ENCODE assay signal across 17 cellular contexts in genomic region chr6:142934599-142934998, GRCh38. TPM values are rescaled to one million over a fixed set of nuclear protein-coding genes. Genes with fewer than 3 reads are reported as not detected.
DNase-seq lines count a peak whose midpoint lies in the region; ATAC-seq, FAIRE-seq and TF ChIP-seq lines count a peak whose summit lies in the region.
"Had no signal": no experiment of that assay in that cellular context is flagged by ENCODE, and none has a peak within 500 bp of the region (broad histone marks: within the 10 kb centered on the region; RNA-seq: fewer than 3 reads in every experiment).

No MANE protein-coding gene starts in this region.

- H3K4me3 ChIP-seq in OCI-LY1 (ENCODE audit: low read depth, low read length, poor library complexity, severe bottlenecking), result peak overlapping the region; percentile 0
- H3K4me3 ChIP-seq in SK-N-SH (ENCODE audit: low read depth in 2 of 2, low read length in 1 of 2), result no peak overlapping the region
- H3K4me3 ChIP-seq in trophoblast cell (ENCODE audit: low read depth, low read length), result no peak overlapping the region
- H3K4me3 ChIP-seq: ascending aorta, coronary artery, pancreas had no signal

- CTCF ChIA-PET in CD4-positive, alpha-beta T cell (lab: Charles Lee), result interaction anchor here (0.8 to 1.2 kb wide), 2 partner anchors 9 to 12 kb away, joined by 3 to 5 read pairs; no protein-coding TSS in a partner anchor
- CTCF ChIA-PET in SK-N-SH (lab: Yijun Ruan, JAX), result interaction anchor here (2.8 kb wide), 1 partner anchor 9 kb away, joined by 7 read pairs; no protein-coding TSS in a partner anchor

- no peaks in the 10 kb centered on the region for H3K9me3 ChIP-seq in CD4-positive, alpha-beta T cell (ENCODE audit: control insufficient read depth, low read length)
- H3K9me3 ChIP-seq in OCI-LY1 (ENCODE audit: low read length), result no peaks in the 10 kb centered on the region
- no peaks in the 10 kb centered on the region for H3K9me3 ChIP-seq in SK-N-SH
- H3K9me3 ChIP-seq in trophoblast cell (ENCODE audit: insufficient read depth, low read depth, low read length), result no peaks in the 10 kb centered on the region
- H3K9me3 ChIP-seq: ascending aorta, pancreas had no signal

- H2AK5ac ChIP-seq in trophoblast cell (ENCODE audit: low read length), result no peak overlapping the region

- peak overlapping the region; percentile 18 for H3K27ac ChIP-seq in CD4-positive, alpha-beta T cell (ENCODE audit: low read depth, low read length)
- H3K27ac ChIP-seq in OCI-LY1 (ENCODE audit: low read depth, low read length, poor library complexity, severe bottlenecking) (peak overlapping the region; percentile 73), SK-N-SH (ENCODE audit: low read depth in 2 of 2, low read length in 1 of 2) (no peak overlapping the region), trophoblast cell (ENCODE audit: low read depth, low read length) (no peak overlapping the region)
- H3K27ac ChIP-seq: ascending aorta, coronary artery, pancreas had no signal

- TF ChIP-seq CTCF in CD4-positive, alpha-beta T cell (IDR thresholded peaks at IDR 0.05), result no peak
- TF ChIP-seq CTCF in OCI-LY1 (IDR thresholded peaks at IDR 0.05; ENCODE audit: low read length) (no peak), SK-N-SH (IDR thresholded peaks at IDR 0.05) (no peak)

- no peak overlapping the region for H4K91ac ChIP-seq in trophoblast cell (ENCODE audit: low read depth, low read length)

- no peak overlapping the region for H3K18ac ChIP-seq in trophoblast cell (ENCODE audit: low read length)

- H4K8ac ChIP-seq in trophoblast cell (ENCODE audit: low read depth, low read length), result no peak overlapping the region

- H3K4me1 ChIP-seq in OCI-LY1 (ENCODE audit: insufficient read depth, low read length, severe bottlenecking), result peaks cover 78% of the 10 kb centered on the region
- H3K4me1 ChIP-seq in SK-N-SH (ENCODE audit: control insufficient read depth in 1 of 2, insufficient read depth in 2 of 2, low read depth in 1 of 2, low read length in 1 of 2), result peaks cover 0 to 6% of the 10 kb centered on the region in 2 experiments; a peak in 2 of 4 replicates
- H3K4me1 ChIP-seq in trophoblast cell (ENCODE audit: control insufficient read depth in 1 of 2, insufficient read depth in 2 of 2, low read length in 2 of 2), result no peaks in the 10 kb centered on the region

- no peaks in the 10 kb centered on the region for H3K36me3 ChIP-seq in OCI-LY1 (ENCODE audit: insufficient read depth, low read length)
- no peaks in the 10 kb centered on the region for H3K36me3 ChIP-seq in SK-N-SH (replicated peaks in 1 of 2; ENCODE audit: control insufficient read depth in 1 of 2, insufficient read depth in 2 of 2, low read length in 1 of 2)
- H3K36me3 ChIP-seq in trophoblast cell (ENCODE audit: control insufficient read depth in 1 of 2, insufficient read depth in 2 of 2, low read length in 2 of 2), result no peaks in the 10 kb centered on the region
- H3K36me3 ChIP-seq: ascending aorta, pancreas had no signal

- TF ChIP-seq EP300 in SK-N-SH (IDR thresholded peaks at IDR 0.05; ENCODE audit: borderline replicate concordance in 1 of 2, low read depth in 1 of 2, low read length in 1 of 2), result no peak

- no peak overlapping the region for H4K12ac ChIP-seq in trophoblast cell (ENCODE audit: low read depth, low read length)

- H3F3A ChIP-seq in OCI-LY1 (ENCODE audit: insufficient read depth, low read length) (no peaks in the 10 kb centered on the region), SK-N-SH (replicated peaks; ENCODE audit: insufficient read depth) (peaks cover 4% of the 10 kb centered on the region)

- H3K4me2 ChIP-seq in OCI-LY1 (ENCODE audit: low read length) (peak overlapping the region; percentile 73; the same call in 1 of the 2 replicates), SK-N-SH (no peak overlapping the region), trophoblast cell (ENCODE audit: low read length) (no peak overlapping the region)

- H3K79me1 ChIP-seq in trophoblast cell (ENCODE audit: low read length), result no peaks in the 10 kb centered on the region

- peaks cover 49% of the 10 kb centered on the region for H3K36me3 Mint-ChIP-seq in CD4-positive, alpha-beta T cell (ENCODE audit: low read depth)
- H3K36me3 Mint-ChIP-seq in effector memory CD8-positive, alpha-beta T cell (ENCODE audit: insufficient read depth), result peaks cover 16% of the 10 kb centered on the region
- H3K36me3 Mint-ChIP-seq: mesothelial cell of epicardium had no signal

- no peaks in the 10 kb centered on the region for H3K27me3 Mint-ChIP-seq in CD4-positive, alpha-beta T cell
- H3K27me3 Mint-ChIP-seq in effector memory CD8-positive, alpha-beta T cell, result no peaks in the 10 kb centered on the region

- ATAC-seq in CD4-positive, alpha-beta T cell (ENCODE audit: poor library complexity), result no peak
- no peak for ATAC-seq in effector memory CD8-positive, alpha-beta T cell (replicated peaks)
- ATAC-seq: SK-N-SH treated with all-trans-retinoic acid at 6 μM for 48 hours had no signal

- 100% methylated on average over 3 of the region's 3 CpGs for WGBS in SK-N-SH (ENCODE audit: low lambda C conversion rate)
- no CpG with 5 or more reads among the region's 3 CpGs for WGBS in trophoblast cell (ENCODE audit: extremely low coverage, insufficient coverage, insufficient read length)

- H3K23ac ChIP-seq in trophoblast cell (ENCODE audit: low read length), result no peak overlapping the region

- H4K20me1 ChIP-seq in OCI-LY1 (ENCODE audit: insufficient read depth, low read length) (no peaks in the 10 kb centered on the region), SK-N-SH (ENCODE audit: insufficient read depth) (no peaks in the 10 kb centered on the region)

- H3K9me2 ChIP-seq in OCI-LY1 (ENCODE audit: low read depth, low read length) (no peaks in the 10 kb centered on the region), SK-N-SH (no peaks in the 10 kb centered on the region)

- H3K27me3 ChIP-seq in CD4-positive, alpha-beta T cell (ENCODE audit: control insufficient read depth, insufficient read depth, low read length), result no peaks in the 10 kb centered on the region
- H3K27me3 ChIP-seq in OCI-LY1 (ENCODE audit: insufficient read depth, low read length), result no peaks in the 10 kb centered on the region
- H3K27me3 ChIP-seq in SK-N-SH (ENCODE audit: insufficient read depth), result no peaks in the 10 kb centered on the region
- H3K27me3 ChIP-seq in trophoblast cell (ENCODE audit: insufficient read depth, low read length), result no peaks in the 10 kb centered on the region
- H3K27me3 ChIP-seq: ascending aorta, pancreas had no signal

- FAIRE-seq in GM12892 (lab: Jason Lieb, UNC), result peak; percentile 86
- FAIRE-seq: pancreas had no signal

- intact Hi-C loops in CD4-positive, alpha-beta T cell (cut with DNase I, micrococcal nuclease), result no loop called here

- TF ChIP-seq POLR2A in GM12892 (IDR thresholded peaks at IDR 0.05; ENCODE audit: low read depth, low read length), result no peak

- no peak overlapping the region for H3K4ac ChIP-seq in trophoblast cell (ENCODE audit: low read depth, low read length)

- H2BK5ac ChIP-seq in trophoblast cell (ENCODE audit: low read depth, low read length, poor library complexity), result no peak overlapping the region

- POLR2A ChIA-PET in CD4-positive, alpha-beta T cell (lab: Charles Lee), result interaction anchor here (0.8 to 2.9 kb wide), 10 partner anchors 8 to 92 kb away, joined by 4 to 32 read pairs (median 6); partner anchors contain the start of gene HIVEP2
- POLR2A ChIA-PET in SK-N-SH (lab: Yijun Ruan, JAX), result no interaction called here

- no peak overlapping the region for H2BK120ac ChIP-seq in trophoblast cell (ENCODE audit: insufficient read depth, low read length, poor library complexity)

- no peaks in the 10 kb centered on the region for H3K9me3 Mint-ChIP-seq in CD4-positive, alpha-beta T cell
- H3K9me3 Mint-ChIP-seq in effector memory CD8-positive, alpha-beta T cell, result no peaks in the 10 kb centered on the region
- H3K9me3 Mint-ChIP-seq: mesothelial cell of epicardium had no signal

- no peak for DNase-seq in CD4-positive, alpha-beta T cell
- DNase-seq in GM12892 (ENCODE audit: insufficient read length) (no peak), SK-N-SH (no peak), AG08395 (ENCODE audit: low spot score) (no peak), trophoblast cell (no peak), midbrain (lab: John Stamatoyannopoulos, UW) (no peak)
- DNase-seq in effector memory CD8-positive, alpha-beta T cell, result no peak
- DNase-seq: activated CD8-positive, alpha-beta memory T cell treated with anti-CD3 and anti-CD28 coated beads, Interleukin-2, amount 50 U/mL, for 48 hours; DMS79; kidney glomerular epithelial cell; NCI-H526 treated with DMSO at 0.1 percent for 48 hours; pancreas had no signal

- peaks cover 90% of the 10 kb centered on the region for H3K4me1 Mint-ChIP-seq in CD4-positive, alpha-beta T cell (ENCODE audit: low read depth)
- H3K4me1 Mint-ChIP-seq in effector memory CD8-positive, alpha-beta T cell (ENCODE audit: low read depth in 2 of 2), result peaks cover 48 to 79% of the 10 kb centered on the region in 2 donors
- H3K4me1 Mint-ChIP-seq: mesothelial cell of epicardium had no signal

- H3K4me3 Mint-ChIP-seq in CD4-positive, alpha-beta T cell, result peak overlapping the region; percentile 87
- peak overlapping the region; percentile 74 to 78 for H3K4me3 Mint-ChIP-seq in effector memory CD8-positive, alpha-beta T cell
- H3K4me3 Mint-ChIP-seq: mesothelial cell of epicardium had no signal

- no peak overlapping the region for H2AFZ ChIP-seq in OCI-LY1 (ENCODE audit: low read length)
- no peak overlapping the region for H2AFZ ChIP-seq in SK-N-SH (ENCODE audit: low read depth)
- no peak overlapping the region for H2AFZ ChIP-seq in trophoblast cell (ENCODE audit: insufficient read depth, low read length, poor library complexity)

- H3K14ac ChIP-seq in trophoblast cell (ENCODE audit: low read length), result no peak overlapping the region

- peak overlapping the region; percentile 95 for H3K27ac Mint-ChIP-seq in CD4-positive, alpha-beta T cell
- peak overlapping the region; percentile 89 to 95 for H3K27ac Mint-ChIP-seq in effector memory CD8-positive, alpha-beta T cell
- H3K27ac Mint-ChIP-seq: mesothelial cell of epicardium had no signal

- peaks cover 94% of the 10 kb centered on the region for H3K79me2 ChIP-seq in OCI-LY1 (ENCODE audit: insufficient read depth, low read length)
- H3K79me2 ChIP-seq in SK-N-SH (ENCODE audit: insufficient read depth), result peaks cover 87% of the 10 kb centered on the region
- no peaks in the 10 kb centered on the region for H3K79me2 ChIP-seq in trophoblast cell (ENCODE audit: control insufficient read depth, insufficient read depth, low read length, poor library complexity)

- H2BK12ac ChIP-seq in trophoblast cell (ENCODE audit: low read length), result no peak overlapping the region

- TF ChIP-seq RAD21 in SK-N-SH (IDR thresholded peaks at IDR 0.05; ENCODE audit: low read length), result no peak

- H3K9ac ChIP-seq in OCI-LY1 (ENCODE audit: low read length) (peak overlapping the region; percentile 7; the same call in 1 of the 2 replicates), SK-N-SH (no peak overlapping the region), trophoblast cell (ENCODE audit: low read length) (no peak overlapping the region)

TF ChIP-seq in SK-N-SH, 30 proteins besides CTCF, POLR2A, EP300 and RAD21:
- TF ChIP-seq FOSL2 (IDR thresholded peaks at IDR 0.05; ENCODE audit: borderline replicate concordance, low read depth), result no peak

RNA-seq across cellular contexts. Expression of gene HIVEP2, which starts 10.4 kb away (rescaled TPM):
- total RNA-seq in CD4-positive, alpha-beta T cell, result 10 to 100 TPM; 48.4 to 48.6 TPM
- polyA plus RNA-seq in GM12892 (2012; ENCODE audit: missing spikeins), result 4.5 TPM
- 2.5 and 2.8 TPM in 2 replicates for polyA plus RNA-seq in SK-N-SH (2012; rRNA removed)
- polyA plus RNA-seq in SK-N-SH (2012; cell fraction: cytosol; rRNA removed), result 2.9 TPM in 2 replicates
- 5.1 and 6.3 TPM in 2 replicates for polyA plus RNA-seq in SK-N-SH (2012; cell fraction: nucleus; rRNA removed)
- polyA plus RNA-seq in trophoblast cell (2013), result 4.3 and 4.6 TPM in 2 replicates

Comparison
In these comparisons a context has a peak if more than half of its experiments do, and no peak if none do; other contexts are left out.
1. H3K27ac ChIP-seq: peak in CD4-positive, alpha-beta T cell (single experiment) and OCI-LY1 (single experiment); none in SK-N-SH (0 of 2) and trophoblast cell (single experiment).